18 cellular contexts compared by ENCODE assay signal in the genomic region with DNA sequence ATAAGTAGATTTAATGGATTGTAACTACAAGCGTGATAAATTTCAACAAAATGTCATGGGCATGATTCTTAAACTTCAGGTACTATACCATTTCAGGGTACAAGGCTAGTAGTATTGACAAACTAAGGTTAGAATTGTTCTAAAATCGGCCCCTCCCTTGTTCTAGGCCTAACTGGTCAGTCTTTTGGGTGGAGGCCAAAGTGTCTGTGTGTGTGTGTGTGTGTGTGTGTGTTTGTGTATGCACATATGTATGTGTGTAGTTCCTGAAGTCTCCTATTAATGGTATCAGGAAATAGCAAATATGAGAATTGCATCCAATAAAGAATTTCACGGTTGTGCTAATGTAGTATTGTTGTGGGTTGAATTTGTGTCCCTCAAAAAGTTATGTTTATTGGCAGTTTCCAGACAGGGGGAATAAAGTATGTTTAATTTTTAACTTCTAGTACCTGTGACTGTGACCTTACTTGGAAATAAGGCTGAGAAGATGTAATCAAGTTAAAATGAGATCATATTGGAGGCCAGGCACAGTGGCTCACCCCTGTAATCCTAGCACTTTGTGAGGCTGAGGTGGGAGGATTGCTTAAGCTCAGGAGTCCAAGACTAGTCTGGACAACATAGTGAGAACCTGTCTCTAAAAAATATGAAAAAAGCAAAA.
"Had no signal": no experiment of that assay in that cellular context is flagged by ENCODE, and none has a peak within 500 bp of the region (broad histone marks: within the 10 kb centered on the region; RNA-seq: fewer than 3 reads in every experiment).

No MANE protein-coding gene starts in this region.

- H3K4me3 Mint-ChIP-seq: natural killer cell treated with Interleukin-12 subunit alpha and Interleukin-12 subunit beta and Interleukin-15 and Interleukin-18, amount 100 ng/mL, for 72 hours; stimulated activated memory B cell treated with anti-CD40 and anti-IgM and Interleukin-4, amounts not matched to agents 10 μg/mL and 1 μg/mL and 100 μg/mL, for 72 hours; stimulated activated naive CD8-positive, alpha-beta T cell treated with anti-CD3 and anti-CD28 coated beads, Interleukin-15, amount 100 ng/mL, for 72 hours had no signal

- H3K36me3 Mint-ChIP-seq: natural killer cell treated with Interleukin-12 subunit alpha and Interleukin-12 subunit beta and Interleukin-15 and Interleukin-18, amount 100 ng/mL, for 72 hours; stimulated activated memory B cell treated with anti-CD40 and anti-IgM and Interleukin-4, amounts not matched to agents 10 μg/mL and 1 μg/mL and 100 μg/mL, for 72 hours had no signal

- DNase-seq: caudate nucleus; effector memory CD4-positive, alpha-beta T cell; foreskin keratinocyte; mammary epithelial cell; psoas muscle; spleen; stimulated activated CD4-positive, alpha-beta T cell treated with anti-CD3 and anti-CD28 coated beads, Interleukin-15, amount 100 ng/mL, for 24 hours; stimulated activated CD4-positive, alpha-beta T cell treated with anti-CD3 and anti-CD28 coated beads, Interleukin-1b, Interleukin-23, amount 100 ng/mL, for 48 hours; stimulated activated CD4-positive, alpha-beta T cell treated with anti-CD3 and anti-CD28 coated beads, Interleukin-4, amount 100 ng/mL, for 24 hours; stimulated activated naive CD8-positive, alpha-beta T cell treated with anti-CD3 and anti-CD28 coated beads, Interleukin-15, amount 100 ng/mL, for 72 hours; substantia nigra; uterus had no signal

- H3K27me3 Mint-ChIP-seq: stimulated activated memory B cell treated with anti-CD40 and anti-IgM and Interleukin-4, amounts not matched to agents 10 μg/mL and 1 μg/mL and 100 μg/mL, for 72 hours; stimulated activated naive CD8-positive, alpha-beta T cell treated with anti-CD3 and anti-CD28 coated beads, Interleukin-15, amount 100 ng/mL, for 72 hours had no signal

- H3K4me3 ChIP-seq: psoas muscle, spleen, thoracic aorta, uterus had no signal

- H3K4me1 Mint-ChIP-seq: stimulated activated memory B cell treated with anti-CD40 and anti-IgM and Interleukin-4, amounts not matched to agents 10 μg/mL and 1 μg/mL and 100 μg/mL, for 72 hours; stimulated activated naive CD8-positive, alpha-beta T cell treated with anti-CD3 and anti-CD28 coated beads, Interleukin-15, amount 100 ng/mL, for 72 hours had no signal

- H3K4me1 ChIP-seq: foreskin keratinocyte, parathyroid adenoma, psoas muscle, spleen, uterus had no signal

- H3K27ac ChIP-seq: parathyroid adenoma, psoas muscle, spleen, thoracic aorta, uterus had no signal

- H3K36me3 ChIP-seq: spleen, thoracic aorta, uterus had no signal

- H3K27ac Mint-ChIP-seq: natural killer cell treated with Interleukin-12 subunit alpha and Interleukin-12 subunit beta and Interleukin-15 and Interleukin-18, amount 100 ng/mL, for 72 hours; stimulated activated memory B cell treated with anti-CD40 and anti-IgM and Interleukin-4, amounts not matched to agents 10 μg/mL and 1 μg/mL and 100 μg/mL, for 72 hours; stimulated activated naive CD8-positive, alpha-beta T cell treated with anti-CD3 and anti-CD28 coated beads, Interleukin-15, amount 100 ng/mL, for 72 hours had no signal

- H3K9me3 Mint-ChIP-seq: natural killer cell treated with Interleukin-12 subunit alpha and Interleukin-12 subunit beta and Interleukin-15 and Interleukin-18, amount 100 ng/mL, for 72 hours; stimulated activated memory B cell treated with anti-CD40 and anti-IgM and Interleukin-4, amounts not matched to agents 10 μg/mL and 1 μg/mL and 100 μg/mL, for 72 hours; stimulated activated naive CD8-positive, alpha-beta T cell treated with anti-CD3 and anti-CD28 coated beads, Interleukin-15, amount 100 ng/mL, for 72 hours had no signal

- ATAC-seq: left lobe of liver; psoas muscle; sciatic nerve; stimulated activated memory B cell treated with anti-CD40 and anti-IgM and Interleukin-4, amounts not matched to agents 10 μg/mL and 1 μg/mL and 100 μg/mL, for 72 hours; stimulated activated naive CD8-positive, alpha-beta T cell treated with anti-CD3 and anti-CD28 coated beads, Interleukin-15, amount 100 ng/mL, for 72 hours had no signal

- H3K27me3 ChIP-seq: foreskin keratinocyte, spleen, uterus had no signal

- H3K9me3 ChIP-seq: psoas muscle, spleen, thoracic aorta, uterus had no signal
